In the genomic region with DNA sequence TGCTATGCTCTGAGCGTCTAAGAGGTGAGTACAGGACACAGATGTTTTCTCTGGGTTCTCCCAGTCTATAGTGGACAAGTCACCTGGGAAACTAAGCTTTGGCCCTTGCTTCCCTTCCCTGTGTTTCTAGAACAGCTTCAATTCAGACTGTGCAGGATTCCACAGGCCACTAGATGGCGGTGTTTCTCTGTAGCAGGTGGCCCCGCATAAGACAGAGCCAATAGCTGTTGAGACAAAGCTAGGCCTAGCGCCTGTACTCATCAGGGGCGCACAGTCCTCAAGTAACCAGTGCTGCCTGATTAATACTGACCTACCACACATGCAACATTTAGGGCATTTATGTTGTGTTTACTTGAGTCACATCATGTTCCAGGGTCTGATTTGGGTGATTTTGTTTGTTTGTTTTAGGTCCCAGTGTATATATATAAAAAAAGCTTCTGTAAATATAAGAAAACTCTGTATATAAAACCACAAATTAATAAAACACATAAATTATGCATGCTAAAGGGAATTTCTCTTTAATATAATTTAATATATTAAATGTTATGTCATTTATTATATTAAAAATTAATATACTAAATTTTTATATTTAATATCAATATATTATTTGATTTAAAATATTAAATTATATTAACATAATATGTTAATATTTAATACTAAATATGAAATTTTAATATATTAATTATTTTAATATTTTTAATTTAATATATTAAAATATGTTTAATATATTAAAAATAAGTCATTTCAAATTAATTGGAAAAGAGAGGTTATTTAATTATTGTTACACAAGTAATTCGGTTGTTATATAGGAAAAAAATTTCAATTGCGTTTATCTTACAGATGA, we compare ENCODE assay signal across 7 cellular contexts.
DNase-seq lines count a peak whose midpoint lies in the region; ATAC-seq and TF ChIP-seq lines count a peak whose summit lies in the region.

No MANE protein-coding gene starts in this region.

- H3K27ac ChIP-seq in SU-DHL-6 (ENCODE audit: low read depth, low read length) (no peak overlapping the region), heart left ventricle (no peak overlapping the region)

- H3K4me1 ChIP-seq in heart left ventricle: peaks cover 0 to 12% (median 0%) of the 10 kb centered on the region in 12 donors

- DNase-seq in NCI-H146 (lab: John Stamatoyannopoulos, UW) (peak; percentile 77), heart left ventricle (peak; percentile 83 to 88 (median 86)), putamen (ENCODE audit: low spot score) (peak; percentile 88)
- peak; percentile 71 for DNase-seq in activated naive CD8-positive, alpha-beta T cell treated with anti-CD3 and anti-CD28 coated beads, Interleukin-2, amount 50 U/mL, for 16 hours (ENCODE audit: low read depth, low spot score)

- H3K79me2 ChIP-seq in SU-DHL-6 (ENCODE audit: insufficient read depth, low read length): no peaks in the 10 kb centered on the region

- no peak overlapping the region for H3K9ac ChIP-seq in SU-DHL-6 (ENCODE audit: low read length)

- WGBS in heart left ventricle, 4 donors: 27 to 31% (median 30%) methylated on average over 7 of the region's 7 CpGs

- H3K4me2 ChIP-seq in SU-DHL-6 (ENCODE audit: low read depth, low read length, poor library complexity, severe bottlenecking): no peak overlapping the region

- no peaks in the 10 kb centered on the region for H4K20me1 ChIP-seq in SU-DHL-6 (ENCODE audit: low read depth, low read length)

- H3K4me3 ChIP-seq in SU-DHL-6 (ENCODE audit: insufficient read depth, low read length, poor library complexity, severe bottlenecking) (no peak overlapping the region), heart left ventricle (no peak overlapping the region)

- intact Hi-C loops in heart left ventricle (cut with DNase I): loop anchor here (1.0 to 10.0 kb wide), 17 partner anchors 35 to 633 kb away; a partner anchor contains a TSS

- TF ChIP-seq POLR2A in heart left ventricle (IDR thresholded peaks at IDR 0.05): no peak

- H3K27me3 ChIP-seq in SU-DHL-6 (ENCODE audit: low read length) (no peaks in the 10 kb centered on the region), heart left ventricle (peaks cover 0 to 76% (median 0%) of the 10 kb centered on the region in 9 donors)

- H2AFZ ChIP-seq in SU-DHL-6 (ENCODE audit: low read depth, low read length, severe bottlenecking): no peak overlapping the region

- no peaks in the 10 kb centered on the region for H3K36me3 ChIP-seq in SU-DHL-6 (ENCODE audit: low read length)
- no peaks in the 10 kb centered on the region for H3K36me3 ChIP-seq in heart left ventricle

- ATAC-seq in GM18502 (IDR thresholded peaks at IDR 0.05; ENCODE audit: poor library complexity, unreplicated experiment): peak; percentile 100
- peak; percentile 100 for ATAC-seq in HG02884 (IDR thresholded peaks at IDR 0.05; ENCODE audit: unreplicated experiment)
- peak; percentile 94 to 98 (median 97) for ATAC-seq in heart left ventricle

- H3K9me2 ChIP-seq in SU-DHL-6 (replicated peaks; ENCODE audit: insufficient read depth, low read length): no peaks in the 10 kb centered on the region

- TF ChIP-seq CTCF in SU-DHL-6 (IDR thresholded peaks at IDR 0.05; ENCODE audit: insufficient read depth, low read length, poor library complexity, severe bottlenecking) (peak; percentile 87), heart left ventricle (IDR thresholded peaks at IDR 0.05) (peak; percentile 93 to 98 (median 96))

- no peaks in the 10 kb centered on the region for H3F3A ChIP-seq in SU-DHL-6 (ENCODE audit: insufficient read depth)

- H3K9me3 ChIP-seq in SU-DHL-6 (ENCODE audit: insufficient read depth, low read length): no peaks in the 10 kb centered on the region
- H3K9me3 ChIP-seq in heart left ventricle: no peaks in the 10 kb centered on the region
